Comparison of ENCODE assay signal across 1 cellular context in the genomic region with DNA sequence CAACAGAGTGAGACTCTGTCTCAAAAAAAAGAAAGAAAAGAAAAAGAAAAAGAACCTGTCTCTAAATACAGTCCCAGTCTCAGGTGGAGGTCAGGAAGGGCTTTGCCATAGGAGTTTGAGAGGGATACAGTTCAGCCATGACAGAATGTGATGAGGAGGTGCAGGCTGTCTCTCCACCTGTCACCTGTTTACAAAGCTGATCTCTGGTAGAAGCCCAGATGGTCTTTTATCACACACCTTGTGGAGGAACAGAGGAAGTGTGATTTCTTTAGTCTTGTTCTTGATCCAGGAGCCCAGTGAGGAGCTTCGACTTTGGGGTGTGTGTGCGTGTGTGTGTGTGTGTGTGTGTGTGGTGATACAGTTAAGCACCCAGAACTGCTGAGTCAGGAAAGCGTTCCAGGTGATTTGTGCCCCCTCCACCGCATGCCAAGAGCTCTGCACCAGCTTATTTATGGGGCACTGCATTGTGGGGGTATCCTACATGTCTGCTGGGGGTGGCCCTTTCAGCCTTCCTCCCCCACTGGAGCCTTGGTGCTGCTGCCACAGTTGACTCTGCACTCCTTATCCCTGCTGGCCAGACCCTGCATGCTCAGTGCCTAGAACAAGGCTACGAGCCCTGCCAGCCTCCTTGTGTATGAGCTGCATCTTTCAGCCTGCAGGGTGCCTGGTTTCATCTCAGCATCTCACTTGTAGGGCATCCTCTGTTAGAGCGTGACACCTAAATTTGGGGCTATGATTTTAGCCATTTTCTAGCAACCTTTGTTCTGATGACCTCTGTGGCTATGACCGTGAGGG.
TF ChIP-seq lines count a peak whose summit lies in the region.

No MANE protein-coding gene starts in this region.

TF ChIP-seq in H1, 55 proteins besides CTCF, POLR2A, EP300 and RAD21:
- TF ChIP-seq MAFK (IDR thresholded peaks at IDR 0.05; ENCODE audit: low read depth, low read length) (peak; percentile 71; the same call in 1 of the 2 replicates), BACH1 (IDR thresholded peaks at IDR 0.05; ENCODE audit: low read length) (peak; percentile 50; the same call in 1 of the 2 replicates), SAP30 (IDR thresholded peaks at IDR 0.05; ENCODE audit: insufficient read depth, insufficient replicate concordance, low read length) (no peak)
